8 cellular contexts compared by ENCODE assay signal in the genomic region with DNA sequence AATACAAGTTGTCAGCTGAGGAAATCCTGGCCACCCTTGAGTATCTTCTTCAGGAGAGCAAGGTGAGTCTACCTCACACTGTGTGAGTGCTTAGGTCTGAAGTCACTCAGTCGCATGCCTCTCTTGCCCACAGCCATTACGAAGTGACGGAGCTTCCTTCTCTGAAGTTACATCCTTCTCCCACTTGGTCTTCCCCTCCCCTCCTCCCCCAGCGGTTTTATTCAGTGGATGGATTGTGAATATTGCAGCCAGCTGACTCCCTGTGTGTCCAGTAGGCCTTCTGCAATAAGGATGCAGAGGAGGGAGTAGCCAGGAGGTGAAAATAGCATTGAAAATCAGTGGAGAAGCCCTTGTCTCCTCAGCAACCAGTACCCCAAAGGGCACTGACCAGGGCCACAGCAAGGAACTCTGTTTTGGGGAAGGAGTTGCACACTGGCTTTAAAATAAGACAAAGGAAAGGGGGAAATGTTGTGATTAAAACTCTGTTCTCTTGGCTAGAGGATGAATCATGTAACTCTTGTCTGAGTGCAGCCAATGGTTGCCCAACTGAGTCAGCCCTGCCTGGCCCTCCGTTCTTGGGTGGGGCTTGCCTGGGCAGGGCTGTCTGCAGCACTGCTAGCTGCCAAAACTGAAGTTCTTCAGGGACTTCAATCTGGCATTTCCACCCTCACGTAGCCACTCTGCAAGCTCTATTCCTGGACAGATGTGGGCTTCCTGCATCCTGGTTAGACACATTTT. TPM values are rescaled to one million over a fixed set of nuclear protein-coding genes. Genes with fewer than 3 reads are reported as not detected.
DNase-seq lines count a peak whose midpoint lies in the region; ATAC-seq and TF ChIP-seq lines count a peak whose summit lies in the region.

No MANE protein-coding gene starts in this region.

- POLR2A ChIA-PET in HCT116 (lab: Charles Lee): interaction anchor here (0.7 to 2.0 kb wide), 6 partner anchors 9 to 20 kb away, joined by 3 to 7 read pairs (median 4); no protein-coding TSS in a partner anchor

- no peak for TF ChIP-seq RAD21 in HCT116 (IDR thresholded peaks at IDR 0.05; ENCODE audit: low read depth)

- no peak for TF ChIP-seq POLR2A in HCT116 (IDR thresholded peaks at IDR 0.05; ENCODE audit: borderline replicate concordance, extremely low read depth, insufficient read depth, insufficient read length)

- no peaks in the 10 kb centered on the region for H3K9me2 ChIP-seq in HCT116 (ENCODE audit: insufficient read depth)

- H3K36me3 ChIP-seq in HCT116 (ENCODE audit: control insufficient read depth in 1 of 2, insufficient read depth in 2 of 2, low read length in 2 of 2): peaks cover 17 to 25% of the 10 kb centered on the region in 2 experiments
- peaks cover 18% of the 10 kb centered on the region for H3K36me3 ChIP-seq in osteoblast (ENCODE audit: insufficient read depth, low read length)

- ATAC-seq in HCT116 (peak; percentile 26), GM18907 (IDR thresholded peaks at IDR 0.05; ENCODE audit: unreplicated experiment) (no peak), HG03095 (IDR thresholded peaks at IDR 0.05; ENCODE audit: unreplicated experiment) (no peak), HG02938 (IDR thresholded peaks at IDR 0.05; ENCODE audit: unreplicated experiment) (no peak)

- RAD21 ChIA-PET in HCT116 (lab: Charles Lee; ENCODE audit: low non-redundant PET in 1 of 2, low total read pairs in 2 of 2, uncharacterized antibody in 2 of 2, unreplicated experiment in 2 of 2): interaction anchor here (1.0 to 1.3 kb wide), 3 partner anchors 21 to 22 kb away, joined by 3 read pairs; no protein-coding TSS in a partner anchor

- H2AFZ ChIP-seq in HCT116 (ENCODE audit: low read depth, low read length, poor library complexity, severe bottlenecking) (no peak overlapping the region), osteoblast (ENCODE audit: low read length) (no peak overlapping the region)

- BruUV-seq in HCT116 (replicated peaks; lab: Mats Ljungman, UMichigan): no TSS peak

- H4K20me1 ChIP-seq in HCT116 (ENCODE audit: insufficient read depth) (peaks cover 29% of the 10 kb centered on the region; the same call in 1 of the 2 replicates), osteoblast (ENCODE audit: insufficient read depth, low read length) (peaks cover 10% of the 10 kb centered on the region)

- H3K4me1 ChIP-seq in HCT116 (ENCODE audit: control insufficient read depth in 1 of 2, insufficient read depth in 2 of 2, low read length in 2 of 2) (peaks cover 51 to 73% of the 10 kb centered on the region in 2 experiments), osteoblast (ENCODE audit: insufficient read depth, low read length) (peaks cover 63% of the 10 kb centered on the region)

- DNase-seq in HCT116 (ENCODE audit: low read depth, low spot score): no peak
- DNase-seq in T-helper 22 cell (ENCODE audit: low read depth): peak; percentile 29
- peak; percentile 18 for DNase-seq in effector CD4-positive, alpha-beta T cell
- peak; percentile 96 for DNase-seq in osteoblast (ENCODE audit: insufficient read length, low spot score, missing footprints)
- DNase-seq in 8988T: no peak

- H3K27ac ChIP-seq in HCT116 (ENCODE audit: low read depth, low read length): peak overlapping the region; percentile 87
- peak overlapping the region; percentile 84 for H3K27ac ChIP-seq in osteoblast (ENCODE audit: low read depth, low read length)

- peaks cover 89% of the 10 kb centered on the region for H3K79me2 ChIP-seq in HCT116 (ENCODE audit: insufficient read depth, low read length)
- H3K79me2 ChIP-seq in osteoblast (ENCODE audit: insufficient read depth, low read length): peaks cover 48% of the 10 kb centered on the region

- CTCF ChIA-PET in HCT116 (lab: Charles Lee): interaction anchor here (0.7 to 3.8 kb wide), 5 partner anchors 10 to 55 kb away, joined by 3 to 28 read pairs (median 3); no protein-coding TSS in a partner anchor

- H3K4me2 ChIP-seq in HCT116 (ENCODE audit: low read length) (peak overlapping the region; percentile 81), osteoblast (ENCODE audit: insufficient read depth, low read length) (peak overlapping the region; percentile 90)

- intact Hi-C loops in HCT116 (cut with micrococcal nuclease): no loop called here

- no peak for TF ChIP-seq CTCF in HCT116 (IDR thresholded peaks at IDR 0.05 in 2 of 3, conservative IDR thresholded peaks at IDR 0.05 in 1 of 3; ENCODE audit: borderline replicate concordance in 1 of 3, insufficient read depth in 1 of 3, low read depth in 2 of 3, low read length in 2 of 3)
- no peak for TF ChIP-seq CTCF in osteoblast (IDR thresholded peaks at IDR 0.05; ENCODE audit: extremely low read depth, low read depth, low read length)

- H3K27me3 ChIP-seq in HCT116 (ENCODE audit: insufficient read depth, low read length): no peaks in the 10 kb centered on the region
- no peaks in the 10 kb centered on the region for H3K27me3 ChIP-seq in osteoblast (ENCODE audit: insufficient read depth, low read length)

- H3K9ac ChIP-seq in HCT116 (ENCODE audit: low read length): peak overlapping the region; percentile 95

- peak overlapping the region; percentile 26 to 92 for H3K4me3 ChIP-seq in HCT116 (replicated peaks in 1 of 2; ENCODE audit: low read depth in 1 of 2, low read length in 2 of 2)
- peak overlapping the region; percentile 28 for H3K4me3 ChIP-seq in osteoblast (ENCODE audit: insufficient read depth, low read length)

- H3K9me3 ChIP-seq in HCT116 (ENCODE audit: control insufficient read depth in 1 of 2, insufficient read depth in 1 of 2, low read depth in 1 of 2, low read length in 2 of 2) (no peaks in the 10 kb centered on the region), osteoblast (ENCODE audit: low read depth, low read length) (no peaks in the 10 kb centered on the region)

TF ChIP-seq in HCT116, 20 proteins besides CTCF, POLR2A, EP300 and RAD21:
- TF ChIP-seq, protein P1, sequence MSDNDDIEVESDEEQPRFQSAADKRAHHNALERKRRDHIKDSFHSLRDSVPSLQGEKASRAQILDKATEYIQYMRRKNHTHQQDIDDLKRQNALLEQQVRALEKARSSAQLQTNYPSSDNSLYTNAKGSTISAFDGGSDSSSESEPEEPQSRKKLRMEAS (IDR thresholded peaks at IDR 0.05): no peak; the same call in 1 of the 2 replicates
- TF ChIP-seq YY1 (IDR thresholded peaks at IDR 0.05; ENCODE audit: extremely low read depth, insufficient replicate concordance, low read depth, low read length) (no peak), FOSL1 (IDR thresholded peaks at IDR 0.05; ENCODE audit: low read depth) (peak; percentile 56), CBX3 (IDR thresholded peaks at IDR 0.05; ENCODE audit: low read depth) (no peak), JUND (IDR thresholded peaks at IDR 0.05) (peak; percentile 58; the same call in 1 of the 2 replicates), EGR1 (IDR thresholded peaks at IDR 0.05; ENCODE audit: low read depth) (no peak), SIN3A (IDR thresholded peaks at IDR 0.05; ENCODE audit: low read depth) (peak; percentile 44; the same call in 1 of the 2 replicates), ZNF274 (IDR thresholded peaks at IDR 0.05; ENCODE audit: low read depth, low read length) (no peak), EZH2phosphoT487 (IDR thresholded peaks at IDR 0.05; ENCODE audit: borderline replicate concordance) (no peak), SP1 (IDR thresholded peaks at IDR 0.05; ENCODE audit: low read depth) (peak; percentile 67), TCF7L2 (IDR thresholded peaks at IDR 0.05; ENCODE audit: borderline replicate concordance, extremely low read depth, insufficient read depth, insufficient read length) (peak; percentile 38), CEBPB (IDR thresholded peaks at IDR 0.05; ENCODE audit: low read depth) (peak; percentile 71; the same call in 1 of the 2 replicates)

RNA-seq across cellular contexts. Expression of a gene that starts 4.4 kb away (rescaled TPM):
- total RNA-seq in HCT116 (2021; ENCODE audit: unreplicated experiment): 340 TPM
- polyA plus RNA-seq in HCT116 (2012): 152 and 230 TPM in 2 replicates
- total RNA-seq in osteoblast: 103 and 116 TPM in 2 replicates

RNA-seq across cellular contexts. Expression of a gene that starts 47.5 kb away (rescaled TPM):
- 229 TPM for total RNA-seq in HCT116 (2021; ENCODE audit: unreplicated experiment)
- 638 and 798 TPM in 2 replicates for polyA plus RNA-seq in HCT116 (2012)
- total RNA-seq in osteoblast: 142 and 167 TPM in 2 replicates

Comparison
In these comparisons a context has a peak if more than half of its experiments do, and no peak if none do; other contexts are left out.
1. DNase-seq: peak in T-helper 22 cell (single experiment), effector CD4-positive, alpha-beta T cell (single experiment) and osteoblast (single experiment); none in HCT116 (single experiment) and 8988T (single experiment).